9 cellular contexts compared by ENCODE assay signal in genomic region chr5:29185558-29185957, GRCh38.
"Had no signal": no experiment of that assay in that cellular context is flagged by ENCODE, and none has a peak within 500 bp of the region (broad histone marks: within the 10 kb centered on the region; RNA-seq: fewer than 3 reads in every experiment).

No MANE protein-coding gene starts in this region.

- H3K4me3 ChIP-seq: GM23338, HAP-1 had no signal

- H2AFZ ChIP-seq: GM23338 had no signal

- H3K4me2 ChIP-seq: GM23338 had no signal

- FAIRE-seq: H1, HepG2 had no signal

- ATAC-seq: GM23338, HCT116, HepG2 had no signal

- H3K27ac ChIP-seq: HL-60 had no signal

- H3K9me3 ChIP-seq: HAP-1 had no signal

- DNase-seq: H7, HFFc6, KG1 had no signal

- H3K36me3 ChIP-seq: HAP-1 had no signal

- H3K4me1 ChIP-seq: HAP-1 had no signal
